ENCODE assay signal across 8 cellular contexts in the genomic region with DNA sequence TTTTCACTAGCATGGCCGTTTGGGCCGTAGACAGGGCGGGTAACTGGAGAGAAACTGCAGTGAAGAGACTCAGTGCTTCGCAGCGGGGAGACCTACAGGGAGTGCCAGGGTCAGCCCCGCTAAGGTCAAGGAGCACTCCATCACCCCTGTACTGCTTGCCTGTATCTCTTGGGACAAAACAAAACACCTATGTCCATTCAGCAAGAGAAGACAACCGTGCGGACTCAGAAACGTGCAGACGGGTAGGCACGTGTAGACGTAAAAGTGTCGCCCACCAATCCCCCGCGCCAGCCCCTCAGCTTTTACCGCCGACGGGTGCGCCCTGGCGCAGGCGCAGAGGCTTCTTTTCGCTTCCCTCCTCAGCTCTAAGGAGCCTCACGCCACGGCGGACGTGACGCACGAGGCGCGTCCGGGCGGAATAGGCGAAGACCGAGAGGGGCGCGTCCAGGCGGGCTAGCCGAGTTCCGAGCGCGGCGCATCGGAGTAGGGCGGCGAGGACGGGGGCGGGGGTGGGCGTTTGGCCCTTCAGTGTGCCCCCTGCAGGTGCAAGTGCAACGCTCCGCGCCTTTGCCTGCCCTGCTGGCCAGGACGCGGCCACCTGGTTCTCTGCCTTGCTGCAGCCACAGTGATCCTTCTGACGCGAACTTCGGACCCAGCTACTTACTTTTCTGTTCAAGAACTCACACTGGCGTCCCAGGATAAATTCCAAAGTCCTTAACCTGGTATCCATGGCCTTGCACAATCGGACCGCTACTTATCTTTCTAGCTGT.
DNase-seq lines count a peak whose midpoint lies in the region; ATAC-seq lines count a peak whose summit lies in the region.

No MANE protein-coding gene starts in this region.

- ATAC-seq in GM19025 (IDR thresholded peaks at IDR 0.05; ENCODE audit: low read depth, unreplicated experiment) = peak; percentile 50
- ATAC-seq in HG03280 (IDR thresholded peaks at IDR 0.05; ENCODE audit: unreplicated experiment) = peak; percentile 63

- peak; percentile 79 to 82 for DNase-seq in AML-193 (lab: John Stamatoyannopoulos, UW)
- peak; percentile 98 for DNase-seq in NCI-H226
- DNase-seq in activated CD4-positive, CD25-positive, alpha-beta regulatory T cell (lab: John Stamatoyannopoulos, UW) = peak; percentile 75 to 96 (median 92)
- peak; percentile 94 for DNase-seq in central memory CD4-positive, alpha-beta T cell
- DNase-seq in islet precursor cell = peak; percentile 99
- peak; percentile 92 for DNase-seq in stimulated activated CD4-positive, alpha-beta T cell treated with anti-CD3 and anti-CD28 coated beads, Interleukin-12 subunit alpha, Interleukin-12 subunit beta, amount 100 ng/mL, for 4 hours

Comparison
In these comparisons a context has a peak if more than half of its experiments do, and no peak if none do; other contexts are left out.
1. Peak in every context shown above with its lines: DNase-seq and ATAC-seq.